In genomic region chr1:89587728-89588127, GRCh38 we compare ENCODE assay signal across 23 cellular contexts. TPM values are rescaled to one million over a fixed set of nuclear protein-coding genes. Genes with fewer than 3 reads are reported as not detected.
A peak's percentile ranks its signal among the peaks of the same experiment; 100 is the strongest.
DNase-seq lines count a peak whose midpoint lies in the region; ATAC-seq and TF ChIP-seq lines count a peak whose summit lies in the region.
"Had no signal": no experiment of that assay in that cellular context is flagged by ENCODE, and none has a peak within 500 bp of the region (broad histone marks: within the 10 kb centered on the region; RNA-seq: fewer than 3 reads in every experiment).

No MANE protein-coding gene starts in this region.

- H3K4me1 ChIP-seq in ectodermal cell (ENCODE audit: control insufficient read depth, insufficient read depth, low read length) (peaks cover 5% of the 10 kb centered on the region), right lobe of liver (no peaks in the 10 kb centered on the region)
- H3K4me1 ChIP-seq: BE2C, SJCRH30 had no signal

- H3K36me3 ChIP-seq in ectodermal cell (ENCODE audit: control insufficient read depth, insufficient read depth, low read length) (peaks cover 7% of the 10 kb centered on the region), right lobe of liver (peaks cover 0 to 3% (median 0%) of the 10 kb centered on the region in 4 donors)
- H3K36me3 ChIP-seq: BE2C had no signal

- CTCF ChIA-PET in activated CD8-positive, alpha-beta T cell treated with anti-CD3 and anti-CD28 coated beads for 36 hours (lab: Charles Lee), result interaction anchor here (0.9 to 1.4 kb wide), 5 partner anchors 9 to 175 kb away, joined by 3 to 4 read pairs (median 3); no protein-coding TSS in a partner anchor

- WGBS in ectodermal cell, 2 experiments, result 81 to 87% methylated on average over 4 of the region's 4 CpGs
- WGBS in right lobe of liver (ENCODE audit: insufficient coverage, low coverage, low lambda C conversion rate, missing lambda C conversion rate), result 92% methylated on average over 2 of the region's 4 CpGs

- H3K4me3 ChIP-seq in ectodermal cell (ENCODE audit: insufficient read depth, low read depth, low read length) (no peak overlapping the region), right lobe of liver (no peak overlapping the region)
- H3K4me3 ChIP-seq: A549, SJCRH30 had no signal

- H3K27ac ChIP-seq in ectodermal cell (ENCODE audit: insufficient read depth, low read depth, low read length, poor library complexity, severe bottlenecking) (peak overlapping the region; percentile 12), right lobe of liver (no peak overlapping the region), temporal lobe (ENCODE audit: low read depth, low read length) (peak overlapping the region; percentile 22)
- H3K27ac ChIP-seq: A549, KMS-11, SJCRH30 had no signal

- H3K27ac Mint-ChIP-seq in activated T-cell treated with anti-CD3 and anti-CD28 coated beads, Interleukin-2, amount 50 U/mL, for 72 hours, result peak overlapping the region; percentile 95
- no peak overlapping the region for H3K27ac Mint-ChIP-seq in activated CD8-positive, alpha-beta T cell treated with anti-CD3 and anti-CD28 coated beads for 36 hours
- H3K27ac Mint-ChIP-seq: dendritic cell treated with granulocyte-macrophage colony-stimulating factor and Interleukin-4, amounts not matched to agents 40 ng/mL and 50 ng/mL, for 4 days had no signal

- POLR2A ChIA-PET in activated CD8-positive, alpha-beta T cell treated with anti-CD3 and anti-CD28 coated beads for 36 hours (lab: Charles Lee), result interaction anchor here (0.9 kb wide), 1 partner anchor 15 kb away, joined by 3 read pairs; no protein-coding TSS in a partner anchor

- no peaks in the 10 kb centered on the region for H3K9me3 Mint-ChIP-seq in activated T-cell treated with anti-CD3 and anti-CD28 coated beads, Interleukin-2, amount 50 U/mL, for 72 hours
- no peaks in the 10 kb centered on the region for H3K9me3 Mint-ChIP-seq in activated CD8-positive, alpha-beta T cell treated with anti-CD3 and anti-CD28 coated beads for 36 hours
- H3K9me3 Mint-ChIP-seq: dendritic cell treated with granulocyte-macrophage colony-stimulating factor and Interleukin-4, amounts not matched to agents 40 ng/mL and 50 ng/mL, for 4 days; memory B cell had no signal

- TF ChIP-seq POLR2A in right lobe of liver (IDR thresholded peaks at IDR 0.05), result no peak

- ATAC-seq in activated T-cell treated with anti-CD3 and anti-CD28 coated beads, Interleukin-2, amount 50 U/mL, for 72 hours (replicated peaks in 1 of 2), result no peak
- ATAC-seq in right lobe of liver (peak in 3 of 4 donors; percentile 33 to 36 (median 33)), HG03571 (IDR thresholded peaks at IDR 0.05; ENCODE audit: unreplicated experiment) (no peak)
- no peak for ATAC-seq in activated CD8-positive, alpha-beta T cell treated with anti-CD3 and anti-CD28 coated beads for 36 hours
- ATAC-seq: A549 had no signal

- peak overlapping the region in 1 of 2 donors; percentile 33 for H3K4me3 Mint-ChIP-seq in activated T-cell treated with anti-CD3 and anti-CD28 coated beads, Interleukin-2, amount 50 U/mL, for 72 hours
- H3K4me3 Mint-ChIP-seq in activated CD8-positive, alpha-beta T cell treated with anti-CD3 and anti-CD28 coated beads for 36 hours, result no peak overlapping the region
- H3K4me3 Mint-ChIP-seq: dendritic cell treated with granulocyte-macrophage colony-stimulating factor and Interleukin-4, amounts not matched to agents 40 ng/mL and 50 ng/mL, for 4 days; memory B cell had no signal

- H3K36me3 Mint-ChIP-seq in activated T-cell treated with anti-CD3 and anti-CD28 coated beads, Interleukin-2, amount 50 U/mL, for 72 hours (ENCODE audit: insufficient read depth in 2 of 2), result peaks cover 15 to 31% of the 10 kb centered on the region in 2 donors
- peaks cover 74% of the 10 kb centered on the region for H3K36me3 Mint-ChIP-seq in activated CD8-positive, alpha-beta T cell treated with anti-CD3 and anti-CD28 coated beads for 36 hours (ENCODE audit: low read depth)

- no peaks in the 10 kb centered on the region for H3K27me3 Mint-ChIP-seq in activated T-cell treated with anti-CD3 and anti-CD28 coated beads, Interleukin-2, amount 50 U/mL, for 72 hours (ENCODE audit: low read depth)
- H3K27me3 Mint-ChIP-seq in activated CD8-positive, alpha-beta T cell treated with anti-CD3 and anti-CD28 coated beads for 36 hours, result no peaks in the 10 kb centered on the region
- H3K27me3 Mint-ChIP-seq: dendritic cell treated with granulocyte-macrophage colony-stimulating factor and Interleukin-4, amounts not matched to agents 40 ng/mL and 50 ng/mL, for 4 days; memory B cell had no signal

- no peak for DNase-seq in activated T-cell treated with anti-CD3 and anti-CD28 coated beads, Interleukin-2, amount 50 U/mL, for 72 hours
- DNase-seq in activated T-cell treated with anti-CD3 and anti-CD28 coated beads, Interleukin-2, amount 50 U/mL, for 48 hours, result no peak
- DNase-seq in right lobe of liver, result no peak
- DNase-seq in activated CD8-positive, alpha-beta T cell treated with anti-CD3 and anti-CD28 coated beads for 36 hours, result no peak
- DNase-seq in hippocampal formation (lab: John Stamatoyannopoulos, UW), result no peak
- DNase-seq: activated CD4-positive, alpha-beta T cell treated with anti-CD3 and anti-CD28 coated beads for 4 hours; activated effector memory CD4-positive, alpha-beta T cell treated with Interleukin-2 at 50 U/mL for 16 hours; BE2C; MV-4-11; NCI-H1694 treated with DMSO at 0.1 percent for 48 hours; NCI-H446 treated with DMSO at 0.1 percent for 48 hours; NK-92 treated with Interleukin-12 subunit alpha and Interleukin-12 subunit beta, amount 100 ng/mL, for 24 hours; retina; SJCRH30; stimulated activated CD4-positive, alpha-beta T cell treated with anti-CD3 and anti-CD28 coated beads, Interleukin-4, amount 100 ng/mL, for 4 hours; T-helper 1 cell had no signal

- no peak for TF ChIP-seq CTCF in right lobe of liver (IDR thresholded peaks at IDR 0.05)
- no peak for TF ChIP-seq CTCF in activated CD8-positive, alpha-beta T cell treated with anti-CD3 and anti-CD28 coated beads for 36 hours (IDR thresholded peaks at IDR 0.05)

- intact Hi-C loops in right lobe of liver (cut with DNase I), result no loop called here
- intact Hi-C loops in activated CD8-positive, alpha-beta T cell treated with anti-CD3 and anti-CD28 coated beads for 36 hours (cut with micrococcal nuclease), result no loop called here

- H3K4me1 Mint-ChIP-seq in activated T-cell treated with anti-CD3 and anti-CD28 coated beads, Interleukin-2, amount 50 U/mL, for 72 hours (ENCODE audit: low read depth), result peaks cover 89% of the 10 kb centered on the region
- peaks cover 76% of the 10 kb centered on the region for H3K4me1 Mint-ChIP-seq in activated CD8-positive, alpha-beta T cell treated with anti-CD3 and anti-CD28 coated beads for 36 hours (ENCODE audit: low read depth)

- H3K27me3 ChIP-seq in ectodermal cell (ENCODE audit: control insufficient read depth, insufficient read depth, low read length, poor library complexity, severe bottlenecking) (no peaks in the 10 kb centered on the region), right lobe of liver (no peaks in the 10 kb centered on the region)
- H3K27me3 ChIP-seq: BE2C, SJCRH30 had no signal

- H3K9me3 ChIP-seq in ectodermal cell (ENCODE audit: control insufficient read depth, low read length) (no peaks in the 10 kb centered on the region), right lobe of liver (no peaks in the 10 kb centered on the region)
- H3K9me3 ChIP-seq: A549, BE2C, SJCRH30 had no signal

RNA-seq across cellular contexts. Expression of gene LRRC8C, which starts 45.2 kb away (rescaled TPM):
- total RNA-seq in activated T-cell treated with anti-CD3 and anti-CD28 coated beads, Interleukin-2, amount 50 U/mL, for 72 hours, result 10 to 100 TPM; 33.1 to 36.7 TPM
- polyA plus RNA-seq in ectodermal cell (2013, experiment 1 of 4), result 6.9 TPM
- 10.0 TPM for polyA plus RNA-seq in ectodermal cell (2013, experiment 2 of 4)
- 7.1 TPM for polyA plus RNA-seq in ectodermal cell (2013, experiment 3 of 4)
- polyA plus RNA-seq in ectodermal cell (2013, experiment 4 of 4), result 8.1 TPM
- total RNA-seq in right lobe of liver (1 to 10 TPM in 5 of 6 experiments, under 1 TPM in 1; 0.53 to 2.0 (median 1.2) TPM), temporal lobe (7.6 TPM)
- 10 to 100 TPM; 34.4 to 37.4 TPM for total RNA-seq in activated CD8-positive, alpha-beta T cell treated with anti-CD3 and anti-CD28 coated beads for 36 hours

Comparison
In these comparisons a context has a peak if more than half of its experiments do, and no peak if none do; other contexts are left out.
1. ATAC-seq: peak in right lobe of liver (3 of 4); none in activated T-cell treated with anti-CD3 and anti-CD28 coated beads, Interleukin-2, amount 50 U/mL, for 72 hours (0 of 2), activated CD8-positive, alpha-beta T cell treated with anti-CD3 and anti-CD28 coated beads for 36 hours (single experiment) and HG03571 (single experiment).
2. H3K27ac ChIP-seq: peak in ectodermal cell (single experiment) and temporal lobe (single experiment); none in right lobe of liver (0 of 3).